In genomic region chr20:3739054-3739925, GRCh38 we compare ENCODE assay signal across 14 cellular contexts. TPM values are rescaled to one million over a fixed set of nuclear protein-coding genes. Genes with fewer than 3 reads are reported as not detected.
A peak's percentile ranks its signal among the peaks of the same experiment; 100 is the strongest.
DNase-seq lines count a peak whose midpoint lies in the region; ATAC-seq and TF ChIP-seq lines count a peak whose summit lies in the region.
"Had no signal": no experiment of that assay in that cellular context is flagged by ENCODE, and none has a peak within 500 bp of the region (broad histone marks: within the 10 kb centered on the region; RNA-seq: fewer than 3 reads in every experiment).

No MANE protein-coding gene starts in this region.

- DNase-seq in NT2/D1 (ENCODE audit: low read depth, low spot score) (no peak), psoas muscle (peak in 1 of 2 donors; percentile 66), C1 segment of cervical spinal cord (lab: John Stamatoyannopoulos, UW) (no peak)
- no peak for DNase-seq in activated CD4-positive, CD25-positive, alpha-beta regulatory T cell (lab: John Stamatoyannopoulos, UW)
- DNase-seq: activated CD4-positive, alpha-beta memory T cell treated with anti-CD3 and anti-CD28 coated beads for 36 hours; activated gamma-delta T cell treated with Interleukin-2 at 50 U/mL for 16 hours; BE2C; Karpas-422; naive B cell; NCI-H2029; stimulated activated CD8-positive, alpha-beta memory T cell treated with anti-CD3 and anti-CD28 coated beads, Interleukin-4, amount 100 ng/mL, for 48 hours had no signal

- no peaks in the 10 kb centered on the region for H3K27me3 ChIP-seq in NT2/D1 (ENCODE audit: insufficient read depth, insufficient read length)
- H3K27me3 ChIP-seq in gastroesophageal sphincter = peaks cover 7% of the 10 kb centered on the region
- peaks cover 0 to 6% (median 0%) of the 10 kb centered on the region in 3 donors for H3K27me3 ChIP-seq in psoas muscle (ENCODE audit: insufficient read depth in 3 of 3, low read length in 2 of 3)
- H3K27me3 ChIP-seq: BE2C had no signal

- TF ChIP-seq POLR2A in gastroesophageal sphincter (IDR thresholded peaks at IDR 0.05) = no peak

- intact Hi-C loops in psoas muscle (cut with DNase I) = no loop called here

- H3K9ac ChIP-seq in NT2/D1 (ENCODE audit: insufficient read length, low read depth) = peak overlapping the region; percentile 64

- TF ChIP-seq CTCF in gastroesophageal sphincter (IDR thresholded peaks at IDR 0.05) (no peak), psoas muscle (IDR thresholded peaks at IDR 0.05) (no peak)

- 69 to 70% methylated on average over 2 to 7 of the region's 19 CpGs for WGBS in gastroesophageal sphincter (ENCODE audit: low coverage in 1 of 2), 2 donors
- WGBS in psoas muscle, 3 donors = 63 to 73% (median 71%) methylated on average over 17 to 19 of the region's 19 CpGs

- no peak for TF ChIP-seq EP300 in gastroesophageal sphincter (IDR thresholded peaks at IDR 0.05)

- H3K36me3 ChIP-seq in NT2/D1 (ENCODE audit: insufficient read depth, insufficient read length, low read length) (no peaks in the 10 kb centered on the region), gastroesophageal sphincter (peaks cover 0 to 4% of the 10 kb centered on the region in 2 donors), psoas muscle (ENCODE audit: insufficient read depth in 1 of 2, low read depth in 1 of 2) (no peaks in the 10 kb centered on the region)
- H3K36me3 ChIP-seq: BE2C, cardiac muscle cell had no signal

- H3K9me3 ChIP-seq in NT2/D1 (ENCODE audit: insufficient read depth, low read length) (no peaks in the 10 kb centered on the region), gastroesophageal sphincter (no peaks in the 10 kb centered on the region), psoas muscle (no peaks in the 10 kb centered on the region)
- H3K9me3 ChIP-seq: BE2C had no signal

- peak overlapping the region in 3 of 4 donors; percentile 59 to 66 (median 66) for H3K27ac ChIP-seq in gastroesophageal sphincter
- H3K27ac ChIP-seq in psoas muscle = peak overlapping the region; percentile 55
- H3K27ac ChIP-seq: cardiac muscle cell had no signal

- H3K4me1 ChIP-seq in NT2/D1 (ENCODE audit: insufficient read depth, insufficient read length) (peaks cover 16% of the 10 kb centered on the region), gastroesophageal sphincter (peaks cover 0 to 30% (median 0%) of the 10 kb centered on the region in 3 donors), psoas muscle (no peaks in the 10 kb centered on the region)

- H3K4me3 ChIP-seq in NT2/D1 (ENCODE audit: insufficient read length, low read depth) = no peak overlapping the region
- no peak overlapping the region for H3K4me3 ChIP-seq in gastroesophageal sphincter
- H3K4me3 ChIP-seq in psoas muscle = no peak overlapping the region
- H3K4me3 ChIP-seq: cardiac muscle cell had no signal

- peak; percentile 65 for ATAC-seq in gastroesophageal sphincter
- peak in 3 of 4 donors; percentile 31 to 67 (median 55) for ATAC-seq in psoas muscle
- no peak for ATAC-seq in HG03039 (IDR thresholded peaks at IDR 0.05; ENCODE audit: unreplicated experiment)

RNA-seq across cellular contexts. Expression of gene HSPA12B, which starts 6.8 kb away (rescaled TPM):
- 10 to 100 TPM in 2 of 4 donors, 1 to 10 TPM in 2; 9.6 to 19.3 (median 14.4) TPM for total RNA-seq in gastroesophageal sphincter
- 1 to 10 TPM; 5.7 to 9.7 (median 8.2) TPM for total RNA-seq in psoas muscle
- 1 to 10 TPM; 4.0 to 7.6 (median 7.5) TPM for polyA plus RNA-seq in psoas muscle
- total RNA-seq: activated CD4-positive, alpha-beta memory T cell treated with anti-CD3 and anti-CD28 coated beads for 36 hours had no signal
- polyA plus RNA-seq: cardiac muscle cell had no signal

RNA-seq across cellular contexts. Expression of gene SIGLEC1, which starts 26.9 kb away (rescaled TPM):
- total RNA-seq in gastroesophageal sphincter = 10 to 100 TPM; 10.1 to 17.2 (median 11.9) TPM
- 1 to 10 TPM; 2.3 to 6.2 (median 3.5) TPM for total RNA-seq in psoas muscle
- polyA plus RNA-seq in psoas muscle = 1 to 10 TPM in 2 of 3 donors, under 1 TPM in 1; 0.98 to 2.6 (median 1.3) TPM
- total RNA-seq: cardiac muscle cell had no signal
- polyA plus RNA-seq: cardiac muscle cell had no signal

RNA-seq across cellular contexts. Expression of gene ADISSP, which starts 28.3 kb away (rescaled TPM):
- total RNA-seq in gastroesophageal sphincter (10 to 100 TPM; 36.1 to 74.7 (median 59.3) TPM), psoas muscle (10 to 100 TPM; 11.9 to 16.0 (median 13.4) TPM)
- 10 to 100 TPM; 10.7 to 24.7 (median 15.4) TPM for polyA plus RNA-seq in psoas muscle

RNA-seq across cellular contexts. Expression of gene SPEF1, which starts 42.0 kb away (rescaled TPM):
- total RNA-seq in gastroesophageal sphincter (not detected), psoas muscle (under 1 TPM in 1 of 4 donors, not detected in 3; 0.13 TPM)
- polyA plus RNA-seq in psoas muscle = 1 to 10 TPM in 1 of 3 donors, under 1 TPM in 2; 0.12 to 1.7 (median 0.35) TPM

RNA-seq across cellular contexts. Expression of gene CENPB, which starts 47.2 kb away (rescaled TPM):
- 100 to 1,000 TPM; 134 to 200 (median 139) TPM for total RNA-seq in gastroesophageal sphincter
- total RNA-seq in psoas muscle = 100 to 1,000 TPM in 1 of 4 donors, 10 to 100 TPM in 3; 74.3 to 129 (median 97.8) TPM
- polyA plus RNA-seq in psoas muscle = 100 to 1,000 TPM in 2 of 3 donors, 10 to 100 TPM in 1; 84.0 to 144 (median 116) TPM
